In genomic region chr20:36886859-36887778, GRCh38 we compare ENCODE assay signal across 7 cellular contexts. TPM values are rescaled to one million over a fixed set of nuclear protein-coding genes. Genes with fewer than 3 reads are reported as not detected.
DNase-seq lines count a peak whose midpoint lies in the region; TF ChIP-seq lines count a peak whose summit lies in the region.

No MANE protein-coding gene starts in this region.

- peaks cover 16% of the 10 kb centered on the region for H3K27me3 Mint-ChIP-seq in nephron progenitor cell (ENCODE audit: low read depth, poor library complexity)

- DNase-seq in GM13977 (ENCODE audit: low spot score) = peak; percentile 88
- DNase-seq in RKO (ENCODE audit: low spot score) = peak; percentile 86
- DNase-seq in activated T-helper 1 cell treated with anti-CD3 and anti-CD28 coated beads, Interleukin-2, amount 50 U/mL, for 16 hours (ENCODE audit: low read depth in 1 of 2, low spot score in 1 of 2) = peak; percentile 58 to 66
- DNase-seq in fibroblast of the aortic adventitia (ENCODE audit: low read depth) = peak; percentile 75
- peak; percentile 93 for DNase-seq in nephron progenitor cell
- DNase-seq in stimulated activated naive CD4-positive, alpha-beta T cell (lab: John Stamatoyannopoulos, UW) = peak; percentile 57 to 82 (median 70)

- in situ Hi-C loops in GM13977 (cut with MboI; ENCODE audit: low pct_unique_long_range_greater_than_20kb, low sequenced_read_pairs, unreplicated experiment) = loop anchor here (25.0 kb wide), 1 partner anchor 275 kb away; the partner anchor contains the start of gene RAB5IF

- H3K9me3 Mint-ChIP-seq in nephron progenitor cell = no peaks in the 10 kb centered on the region

- peak overlapping the region; percentile 68 for H3K4me3 Mint-ChIP-seq in nephron progenitor cell

- H3K27ac Mint-ChIP-seq in nephron progenitor cell = peak overlapping the region; percentile 76

- peak overlapping the region; percentile 35 for H3K4me3 ChIP-seq in fibroblast of the aortic adventitia (ENCODE audit: low read depth, low read length)

- peaks cover 28% of the 10 kb centered on the region for H3K4me1 Mint-ChIP-seq in nephron progenitor cell

- peak; percentile 93 for TF ChIP-seq CTCF in GM13977 (IDR thresholded peaks at IDR 0.05; ENCODE audit: extremely low read depth, insufficient read depth, missing control alignments)
- TF ChIP-seq CTCF in LNCAP (IDR thresholded peaks at IDR 0.05) = peak; percentile 96
- peak; percentile 99 for TF ChIP-seq CTCF in fibroblast of the aortic adventitia (IDR thresholded peaks at IDR 0.05; ENCODE audit: insufficient read depth, low read length)
- peak; percentile 96 for TF ChIP-seq CTCF in nephron progenitor cell (IDR thresholded peaks at IDR 0.05)

- no peaks in the 10 kb centered on the region for H3K36me3 Mint-ChIP-seq in nephron progenitor cell (ENCODE audit: low read depth)

RNA-seq across cellular contexts. Expression of gene TLDC2, which starts 11.2 kb away (rescaled TPM):
- 0.18 TPM in 1 of 2 replicates, not detected in the other for total RNA-seq in fibroblast of the aortic adventitia (ENCODE audit: low replicate concordance)

Comparison
In these comparisons a context has a peak if more than half of its experiments do, and no peak if none do; other contexts are left out.
1. Peak in every context shown above with its lines: DNase-seq and H3K4me3 ChIP-seq.